Comparison of ENCODE assay signal across 11 cellular contexts in the genomic region with DNA sequence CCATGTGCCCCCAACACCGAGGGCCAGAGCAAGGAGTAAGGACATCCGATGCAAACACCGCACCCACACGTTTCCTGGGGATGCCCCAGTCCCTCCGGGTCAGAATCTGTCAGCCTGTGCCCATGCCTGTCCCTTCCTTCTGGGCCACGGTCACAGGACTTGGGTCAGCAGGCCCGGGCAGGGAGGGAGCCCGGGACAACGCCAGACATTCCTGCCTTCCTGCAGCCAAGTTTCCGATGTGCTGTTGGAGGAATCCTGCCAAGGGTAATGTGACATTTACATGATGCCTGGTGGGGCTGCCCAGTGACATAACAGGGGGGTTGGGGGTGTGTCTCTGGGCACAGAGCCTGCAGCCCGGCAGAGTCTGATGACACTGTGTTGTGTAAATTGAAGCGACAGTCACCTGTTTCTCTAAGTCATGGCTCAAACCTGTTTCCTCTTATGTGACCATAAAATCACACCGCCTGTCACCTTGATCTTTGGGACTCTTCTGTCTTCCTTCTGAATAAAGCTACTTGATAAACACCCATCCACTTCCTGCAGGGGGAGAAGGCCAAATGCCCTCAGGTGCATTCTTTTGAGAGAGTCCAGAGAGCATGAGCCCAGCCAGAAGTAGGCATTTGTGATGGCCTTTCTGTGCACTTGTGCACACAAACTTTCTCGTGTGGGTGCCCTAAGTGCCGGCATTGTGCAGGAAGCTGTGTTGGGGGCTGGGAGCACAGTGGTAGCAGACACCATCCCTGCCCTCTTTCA.
DNase-seq lines count a peak whose midpoint lies in the region; ATAC-seq and TF ChIP-seq lines count a peak whose summit lies in the region.
"Had no signal": no experiment of that assay in that cellular context is flagged by ENCODE, and none has a peak within 500 bp of the region (broad histone marks: within the 10 kb centered on the region; RNA-seq: fewer than 3 reads in every experiment).

No MANE protein-coding gene starts in this region.

- no peak for TF ChIP-seq POLR2A in uterus (IDR thresholded peaks at IDR 0.05)

- H3K4me1 ChIP-seq in uterus, result no peaks in the 10 kb centered on the region

- H3K9me3 ChIP-seq in uterus, result no peaks in the 10 kb centered on the region

- intact Hi-C loops in left colon (cut with DNase I, micrococcal nuclease) (no loop called here), uterus (cut with DNase I; ENCODE audit: low total_unique reads) (no loop called here), head of caudate nucleus (cut with DNase I) (loop anchor here (10.0 kb wide), 1 partner anchor 60 kb away; no protein-coding TSS in a partner anchor)

- DNase-seq in DMS79 treated with DMSO at 0.1 percent for 48 hours (lab: John Stamatoyannopoulos, UW) (peak; percentile 9), DMS79 (lab: John Stamatoyannopoulos, UW) (no peak), left colon (peak; percentile 42 to 54), uterus (no peak), hepatic stellate cell (ENCODE audit: low spot score) (no peak), head of caudate nucleus (no peak)
- DNase-seq: 8988T; activated naive CD8-positive, alpha-beta T cell treated with anti-CD3 and anti-CD28 coated beads, Interleukin-2, amount 50 U/mL, for 24 hours; NCI-H748 treated with DMSO at 0.1 percent for 48 hours had no signal

- ATAC-seq in SK-N-SH treated with all-trans-retinoic acid at 6 μM for 48 hours (no peak), left colon (peak; percentile 74)
- ATAC-seq: activated naive CD8-positive, alpha-beta T cell treated with anti-CD3 and anti-CD28 coated beads, Interleukin-2, amount 50 U/mL, for 24 hours had no signal

- no peaks in the 10 kb centered on the region for H3K36me3 ChIP-seq in uterus

- H3K27ac ChIP-seq in temporal lobe (ENCODE audit: low read depth, low read length) (peak overlapping the region; percentile 45), uterus (no peak overlapping the region)

- H3K4me3 ChIP-seq in uterus, result no peak overlapping the region

- no peaks in the 10 kb centered on the region for H3K27me3 ChIP-seq in uterus

- no peak for TF ChIP-seq CTCF in uterus (IDR thresholded peaks at IDR 0.05)

TF ChIP-seq in SK-N-SH treated with all-trans-retinoic acid at 6 μM for 48 hours, 23 proteins besides CTCF, POLR2A, EP300 and RAD21:
- TF ChIP-seq ZNF565 (CRISPR knock-in tag; conservative IDR thresholded peaks at IDR 0.05; ENCODE audit: low read depth), result no peak
- peak; percentile 52; the same call in 1 of the 2 replicates for TF ChIP-seq PATZ1 (CRISPR knock-in tag; IDR thresholded peaks at IDR 0.05; ENCODE audit: borderline replicate concordance)
- no peak for TF ChIP-seq ISL1 (CRISPR knock-in tag; IDR thresholded peaks at IDR 0.05)

Comparison
In these comparisons a context has a peak if more than half of its experiments do, and no peak if none do; other contexts are left out.
1. DNase-seq: peak in DMS79 treated with DMSO at 0.1 percent for 48 hours (single experiment) and left colon (2 of 2); none in DMS79 (single experiment), uterus (0 of 2), hepatic stellate cell (single experiment) and head of caudate nucleus (0 of 42).